21 cellular contexts compared by ENCODE assay signal in genomic region chr9:71352837-71353236, GRCh38.
"Had no signal": no experiment of that assay in that cellular context is flagged by ENCODE, and none has a peak within 500 bp of the region (broad histone marks: within the 10 kb centered on the region; RNA-seq: fewer than 3 reads in every experiment).

No MANE protein-coding gene starts in this region.

- H3K9me3 Mint-ChIP-seq: activated T-cell treated with anti-CD3 and anti-CD28 coated beads, Interleukin-2, amount 50 U/mL, for 72 hours; mesothelial cell of epicardium; stimulated activated naive B cell treated with anti-CD40 and anti-IgM and Interleukin-4, amounts not matched to agents 10 μg/mL and 1 μg/mL and 100 μg/mL, for 72 hours had no signal

- H3K27me3 Mint-ChIP-seq: natural killer cell treated with Interleukin-12 subunit alpha and Interleukin-12 subunit beta and Interleukin-15 and Interleukin-18, amount 100 ng/mL, for 72 hours; stimulated activated naive B cell treated with anti-CD40 and anti-IgM and Interleukin-4, amounts not matched to agents 10 μg/mL and 1 μg/mL and 100 μg/mL, for 72 hours had no signal

- H3K9me3 ChIP-seq: colonic mucosa, gastroesophageal sphincter, heart left ventricle, spleen, upper lobe of right lung had no signal

- ATAC-seq: activated T-cell treated with anti-CD3 and anti-CD28 coated beads, Interleukin-2, amount 50 U/mL, for 72 hours; gastroesophageal sphincter; heart left ventricle; left lobe of liver; natural killer cell treated with Interleukin-12 subunit alpha and Interleukin-12 subunit beta and Interleukin-15 and Interleukin-18, amount 100 ng/mL, for 72 hours; sciatic nerve; stimulated activated naive B cell treated with anti-CD40 and anti-IgM and Interleukin-4, amounts not matched to agents 10 μg/mL and 1 μg/mL and 100 μg/mL, for 72 hours; upper lobe of right lung had no signal

- H3K4me3 ChIP-seq: colonic mucosa, gastroesophageal sphincter, heart left ventricle, lung, spleen, upper lobe of right lung had no signal

- H3K36me3 ChIP-seq: brain microvascular endothelial cell, colonic mucosa, gastroesophageal sphincter, heart left ventricle, spleen, upper lobe of right lung, WERI-Rb-1 had no signal

- H3K4me1 ChIP-seq: colonic mucosa, gastroesophageal sphincter, heart left ventricle, parathyroid adenoma, spleen, upper lobe of right lung had no signal

- H3K27me3 ChIP-seq: brain microvascular endothelial cell, colonic mucosa, gastroesophageal sphincter, heart left ventricle, spleen, upper lobe of right lung had no signal

- H3K27ac Mint-ChIP-seq: activated T-cell treated with anti-CD3 and anti-CD28 coated beads, Interleukin-2, amount 50 U/mL, for 72 hours; mesothelial cell of epicardium; natural killer cell treated with Interleukin-12 subunit alpha and Interleukin-12 subunit beta and Interleukin-15 and Interleukin-18, amount 100 ng/mL, for 72 hours; stimulated activated naive B cell treated with anti-CD40 and anti-IgM and Interleukin-4, amounts not matched to agents 10 μg/mL and 1 μg/mL and 100 μg/mL, for 72 hours had no signal

- H3K4me3 Mint-ChIP-seq: activated T-cell treated with anti-CD3 and anti-CD28 coated beads, Interleukin-2, amount 50 U/mL, for 72 hours; mesothelial cell of epicardium; natural killer cell treated with Interleukin-12 subunit alpha and Interleukin-12 subunit beta and Interleukin-15 and Interleukin-18, amount 100 ng/mL, for 72 hours; stimulated activated naive B cell treated with anti-CD40 and anti-IgM and Interleukin-4, amounts not matched to agents 10 μg/mL and 1 μg/mL and 100 μg/mL, for 72 hours had no signal

- H3K79me2 ChIP-seq: parathyroid adenoma had no signal

- H3K27ac ChIP-seq: brain microvascular endothelial cell, colonic mucosa, gastroesophageal sphincter, heart left ventricle, parathyroid adenoma, spleen, upper lobe of right lung, WERI-Rb-1 had no signal

- DNase-seq: activated CD4-positive, alpha-beta T cell treated with anti-CD3 and anti-CD28 coated beads for 1 hour; activated effector memory CD4-positive, alpha-beta T cell treated with anti-CD3 and anti-CD28 coated beads, Interleukin-2, amount 50 U/mL, for 16 hours; activated naive CD4-positive, alpha-beta T cell treated with anti-CD3 and anti-CD28 coated beads, Interleukin-2, amount 50 U/mL, for 16 hours; activated T-cell treated with anti-CD3 and anti-CD28 coated beads, Interleukin-2, amount 50 U/mL, for 72 hours; aorta; brain microvascular endothelial cell; central memory CD4-positive, alpha-beta T cell; colonic mucosa; heart left ventricle; kidney; spleen; stimulated activated naive B cell treated with anti-CD40 and anti-IgM and Interleukin-4, amounts not matched to agents 10 μg/mL and 1 μg/mL and 100 μg/mL, for 72 hours; upper lobe of right lung; WERI-Rb-1 had no signal

- H2AFZ ChIP-seq: parathyroid adenoma had no signal

- H3K9ac ChIP-seq: parathyroid adenoma had no signal

- H3K36me3 Mint-ChIP-seq: mesothelial cell of epicardium; natural killer cell treated with Interleukin-12 subunit alpha and Interleukin-12 subunit beta and Interleukin-15 and Interleukin-18, amount 100 ng/mL, for 72 hours; stimulated activated naive B cell treated with anti-CD40 and anti-IgM and Interleukin-4, amounts not matched to agents 10 μg/mL and 1 μg/mL and 100 μg/mL, for 72 hours had no signal

- H3K4me1 Mint-ChIP-seq: stimulated activated naive B cell treated with anti-CD40 and anti-IgM and Interleukin-4, amounts not matched to agents 10 μg/mL and 1 μg/mL and 100 μg/mL, for 72 hours had no signal
